1 cellular context compared by ENCODE assay signal in genomic region chr14:76812422-76813383, GRCh38.
TF ChIP-seq lines count a peak whose summit lies in the region.

Gene ANGEL1 (minus strand): TSS chr14:76812882. CDS start chr14:76812827, 55 bp downstream.

TF ChIP-seq in HCT116, 20 proteins besides CTCF, POLR2A, EP300 and RAD21 (continued from another document):
- TF ChIP-seq ELF1 (IDR thresholded peaks at IDR 0.05; ENCODE audit: borderline replicate concordance, low read depth) (no peak), CEBPB (IDR thresholded peaks at IDR 0.05; ENCODE audit: low read depth) (no peak), JUND (IDR thresholded peaks at IDR 0.05) (no peak), POLR2AphosphoS5 (IDR thresholded peaks at IDR 0.05; ENCODE audit: low read depth, low read length) (peak; percentile 94), EZH2 (IDR thresholded peaks at IDR 0.05) (no peak), SRF (IDR thresholded peaks at IDR 0.05; ENCODE audit: low read depth) (no peak; the same call in 1 of the 2 replicates)
